Comparison of ENCODE assay signal across 16 cellular contexts in the genomic region with DNA sequence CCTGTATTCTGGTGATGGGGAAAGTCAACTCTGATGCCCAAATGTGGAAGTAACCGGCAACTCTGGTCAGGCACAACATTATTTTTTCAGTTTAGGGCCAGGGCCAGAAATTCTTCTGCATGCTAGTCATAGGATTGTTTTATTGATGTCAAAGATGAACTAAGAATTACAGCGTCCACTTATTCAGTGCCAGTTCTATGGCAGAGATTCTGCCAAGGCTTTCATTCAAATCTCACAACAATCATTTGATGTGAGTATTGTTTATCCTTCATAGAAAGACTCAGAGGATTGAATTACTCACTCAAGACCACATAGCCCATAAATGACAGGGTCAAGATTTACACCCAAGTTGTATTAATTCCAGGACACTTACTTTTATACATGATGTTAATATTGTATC.
A peak's percentile ranks its signal among the peaks of the same experiment; 100 is the strongest.
DNase-seq lines count a peak whose midpoint lies in the region; ATAC-seq and TF ChIP-seq lines count a peak whose summit lies in the region.
"Had no signal": no experiment of that assay in that cellular context is flagged by ENCODE, and none has a peak within 500 bp of the region (broad histone marks: within the 10 kb centered on the region; RNA-seq: fewer than 3 reads in every experiment).

No MANE protein-coding gene starts in this region.

- no peaks in the 10 kb centered on the region; the same call in none of the 2 replicates for H3K9me3 ChIP-seq in MG63
- H3K9me3 ChIP-seq in osteoblast (ENCODE audit: low read depth, low read length) = no peaks in the 10 kb centered on the region

- H4K20me1 ChIP-seq in osteoblast (ENCODE audit: insufficient read depth, low read length) = no peaks in the 10 kb centered on the region

- no peak overlapping the region for H2AFZ ChIP-seq in osteoblast (ENCODE audit: low read length)

- no peaks in the 10 kb centered on the region for H3K79me2 ChIP-seq in osteoblast (ENCODE audit: insufficient read depth, low read length)

- peak overlapping the region; percentile 49 for H3K27ac ChIP-seq in osteoblast (ENCODE audit: low read depth, low read length)

- peaks cover 17% of the 10 kb centered on the region for H3K4me1 ChIP-seq in osteoblast (ENCODE audit: insufficient read depth, low read length)

- no peak overlapping the region for H3K4me3 ChIP-seq in AG10803 (ENCODE audit: low read length)
- no peak overlapping the region for H3K4me3 ChIP-seq in MG63
- no peak overlapping the region for H3K4me3 ChIP-seq in choroid plexus epithelial cell (ENCODE audit: low read depth, low read length)
- no peak overlapping the region for H3K4me3 ChIP-seq in osteoblast (ENCODE audit: insufficient read depth, low read length)

- no peak for ATAC-seq in HG03280 (IDR thresholded peaks at IDR 0.05; ENCODE audit: unreplicated experiment)
- ATAC-seq: left ventricle myocardium superior; naive thymus-derived CD8-positive, alpha-beta T cell; sciatic nerve; stimulated activated naive CD8-positive, alpha-beta T cell treated with anti-CD3 and anti-CD28 coated beads, Interleukin-15, amount 100 ng/mL, for 72 hours had no signal

- H3K36me3 ChIP-seq in MG63 (no peaks in the 10 kb centered on the region), osteoblast (ENCODE audit: insufficient read depth, low read length) (no peaks in the 10 kb centered on the region)

- H3K27me3 ChIP-seq in MG63 (no peaks in the 10 kb centered on the region), osteoblast (ENCODE audit: insufficient read depth, low read length) (no peaks in the 10 kb centered on the region)

- peak; percentile 54 for DNase-seq in AG10803 (ENCODE audit: low read depth)
- DNase-seq in MG63 = peak; percentile 71
- peak; percentile 11 for DNase-seq in choroid plexus epithelial cell (ENCODE audit: low read depth)
- no peak for DNase-seq in osteoblast (ENCODE audit: insufficient read length, low spot score, missing footprints)
- no peak for DNase-seq in D341Med (ENCODE audit: low spot score)
- DNase-seq in NCI-H2081 treated with DMSO at 0.1 percent for 48 hours (lab: John Stamatoyannopoulos, UW) = no peak
- no peak for DNase-seq in hypothalamus (lab: John Stamatoyannopoulos, UW)
- DNase-seq: activated B cell treated with CpG ODN at 0.5 μM for 24 hours; activated naive CD4-positive, alpha-beta T cell treated with Interleukin-2 at 50 U/mL for 16 hours; cerebellar nuclear complex; left ventricle myocardium superior; naive thymus-derived CD8-positive, alpha-beta T cell; NCI-H2227 treated with DMSO at 0.1 percent for 48 hours; stimulated activated naive CD8-positive, alpha-beta T cell treated with anti-CD3 and anti-CD28 coated beads, Interleukin-15, amount 100 ng/mL, for 72 hours had no signal

- H3K4me2 ChIP-seq in osteoblast (ENCODE audit: insufficient read depth, low read length) = no peak overlapping the region

- no peak for TF ChIP-seq CTCF in AG10803 (conservative IDR thresholded peaks at IDR 0.05; ENCODE audit: low read length)
- TF ChIP-seq CTCF in choroid plexus epithelial cell (conservative IDR thresholded peaks at IDR 0.05; ENCODE audit: low read depth, low read length) = no peak
- TF ChIP-seq CTCF in osteoblast (IDR thresholded peaks at IDR 0.05; ENCODE audit: extremely low read depth, low read depth, low read length) = no peak

Comparison
In these comparisons a context has a peak if more than half of its experiments do, and no peak if none do; other contexts are left out.
1. DNase-seq: peak in AG10803 (single experiment), MG63 (single experiment) and choroid plexus epithelial cell (single experiment); none in osteoblast (single experiment), D341Med (single experiment), NCI-H2081 treated with DMSO at 0.1 percent for 48 hours (single experiment) and hypothalamus (0 of 51).